Comparison of ENCODE assay signal across 1 cellular context in the genomic region with DNA sequence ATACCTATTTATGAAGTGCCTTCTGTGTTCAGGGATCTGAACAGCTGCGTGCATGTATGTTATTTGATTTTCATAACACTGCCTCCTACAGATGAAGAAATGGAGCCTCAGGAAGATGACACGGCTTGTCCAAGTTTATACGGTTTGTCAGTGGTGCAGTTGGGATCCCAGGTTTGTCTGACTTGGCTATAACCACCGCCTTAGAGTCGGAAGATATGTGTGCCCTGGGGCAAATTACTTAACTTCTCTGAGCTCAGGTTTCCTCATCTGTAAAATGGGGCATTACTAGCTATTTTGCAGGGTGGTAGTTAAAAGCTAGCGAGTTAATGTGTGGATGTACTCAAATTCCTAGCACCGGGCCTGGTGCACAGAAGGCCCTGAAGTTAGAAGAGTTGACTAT.
TF ChIP-seq lines count a peak whose summit lies in the region.

No MANE protein-coding gene starts in this region.

TF ChIP-seq in K562, 482 proteins besides CTCF, POLR2A, EP300 and RAD21:
- TF ChIP-seq, protein P1, sequence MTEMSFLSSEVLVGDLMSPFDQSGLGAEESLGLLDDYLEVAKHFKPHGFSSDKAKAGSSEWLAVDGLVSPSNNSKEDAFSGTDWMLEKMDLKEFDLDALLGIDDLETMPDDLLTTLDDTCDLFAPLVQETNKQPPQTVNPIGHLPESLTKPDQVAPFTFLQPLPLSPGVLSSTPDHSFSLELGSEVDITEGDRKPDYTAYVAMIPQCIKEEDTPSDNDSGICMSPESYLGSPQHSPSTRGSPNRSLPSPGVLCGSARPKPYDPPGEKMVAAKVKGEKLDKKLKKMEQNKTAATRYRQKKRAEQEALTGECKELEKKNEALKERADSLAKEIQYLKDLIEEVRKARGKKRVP (CRISPR knock-in tag; IDR thresholded peaks at IDR 0.05), result no peak
- TF ChIP-seq SMAD4 (CRISPR knock-in tag; conservative IDR thresholded peaks at IDR 0.05) (no peak), CCNT2 (IDR thresholded peaks at IDR 0.05; ENCODE audit: borderline replicate concordance, extremely low read depth, insufficient read length, low read depth, low read length) (no peak), HNRNPK (IDR thresholded peaks at IDR 0.05; ENCODE audit: low read depth, low read length, poor library complexity, severe bottlenecking) (no peak), TCF7 (IDR thresholded peaks at IDR 0.05; ENCODE audit: borderline replicate concordance) (no peak), GATAD2A (IDR thresholded peaks at IDR 0.05) (no peak), DIDO1 (tag; IDR thresholded peaks at IDR 0.05; ENCODE audit: low read depth) (no peak)
